ENCODE assay signal across 8 cellular contexts in the genomic region with DNA sequence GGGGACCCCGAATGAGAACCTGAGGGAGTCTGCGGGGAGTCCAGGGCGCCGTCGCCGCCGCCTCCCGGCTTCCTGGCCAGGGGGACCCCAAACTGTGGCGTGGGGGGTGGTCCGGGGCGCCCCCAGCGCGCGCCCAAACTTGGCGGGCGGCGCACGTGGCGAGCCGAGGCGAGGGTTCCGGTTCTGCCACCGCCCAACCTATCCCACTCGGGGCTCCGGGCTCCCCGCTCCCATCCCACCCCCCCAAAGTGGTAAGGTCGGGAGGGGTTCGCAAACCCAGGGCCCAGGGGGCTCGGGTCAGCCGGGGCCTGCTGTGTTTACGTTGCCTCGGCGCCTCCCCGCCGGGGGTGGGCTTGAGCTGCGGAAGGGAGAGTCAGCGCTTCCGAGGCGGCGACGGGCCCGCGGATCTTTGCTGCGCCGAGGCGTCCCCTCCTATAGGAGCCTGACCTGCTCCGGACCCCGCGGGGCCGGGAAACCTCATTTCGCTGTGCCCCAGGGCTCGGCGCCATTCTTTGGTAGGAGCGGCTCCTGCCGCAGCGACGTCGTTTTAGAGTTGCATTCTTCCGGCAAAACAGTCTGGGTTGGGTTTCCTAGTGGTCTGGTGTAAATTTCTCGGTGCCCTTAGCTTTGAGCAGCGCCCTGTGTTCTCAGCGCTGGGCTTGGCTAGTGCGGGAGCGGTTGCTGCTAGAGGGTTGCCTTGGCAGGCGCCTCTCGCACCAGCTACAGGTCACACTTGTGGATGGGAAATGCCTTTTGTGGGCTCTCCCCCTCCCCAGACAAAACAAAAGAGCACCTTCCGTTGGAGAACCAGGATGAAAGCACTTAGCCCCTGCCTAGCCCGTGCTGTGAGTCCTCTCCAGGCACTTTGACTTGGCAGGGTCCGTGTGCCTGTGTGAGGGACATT. TPM values are rescaled to one million over a fixed set of nuclear protein-coding genes. Genes with fewer than 3 reads are reported as not detected.
DNase-seq lines count a peak whose midpoint lies in the region; ATAC-seq and TF ChIP-seq lines count a peak whose summit lies in the region.

No MANE protein-coding gene starts in this region.

- DNase-seq in NOMO-1 (lab: John Stamatoyannopoulos, UW; ENCODE audit: unreplicated experiment in 2 of 2) (peak; percentile 27 to 30), fibroblast of the aortic adventitia (ENCODE audit: low read depth) (peak; percentile 66), osteoblast (ENCODE audit: insufficient read length, low spot score, missing footprints) (peak; percentile 93), aorta (peak; percentile 68 to 89), SIG-M5 treated with dmso at 0.1 percent for 504 hours (lab: John Stamatoyannopoulos, UW; ENCODE audit: unreplicated experiment) (no peak)
- peak; percentile 55 for DNase-seq in activated T-helper 2 cell treated with anti-CD3 and anti-CD28 coated beads, Interferon-gamma antibody, Interleukin-2, Interleukin-4, amounts not matched to agents 10 μg/mL and 5 μg/mL and 100 μg/mL, durations not matched to agents 14 hours and 24 hours and 36 hours (ENCODE audit: low spot score)

- peaks cover 31% of the 10 kb centered on the region for H3K4me1 Mint-ChIP-seq in activated T-helper 2 cell treated with anti-CD3 and anti-CD28 coated beads, Interferon-gamma antibody, Interleukin-2, Interleukin-4, amounts not matched to agents 10 μg/mL and 5 μg/mL and 100 μg/mL, durations not matched to agents 14 hours and 24 hours and 36 hours (ENCODE audit: low read depth)

- peak overlapping the region; percentile 97 for H3K4me2 ChIP-seq in osteoblast (ENCODE audit: insufficient read depth, low read length)

- peak; percentile 22 for TF ChIP-seq POLR2A in GM18505 (IDR thresholded peaks at IDR 0.05; ENCODE audit: borderline replicate concordance, extremely low read depth, insufficient read depth, insufficient read length)

- intact Hi-C loops in activated T-helper 2 cell treated with anti-CD3 and anti-CD28 coated beads, Interferon-gamma antibody, Interleukin-2, Interleukin-4, amounts not matched to agents 10 μg/mL and 5 μg/mL and 100 μg/mL, durations not matched to agents 14 hours and 24 hours and 36 hours (cut with micrococcal nuclease) = loop anchor here (10.0 kb wide), 2 partner anchors 134 to 164 kb away; partner anchors contain the start of genes ATP5F1D, FAM174C and MIDN
- intact Hi-C loops in aorta (cut with DNase I) = no loop called here

- no peaks in the 10 kb centered on the region for H3K9me3 Mint-ChIP-seq in activated T-helper 2 cell treated with anti-CD3 and anti-CD28 coated beads, Interferon-gamma antibody, Interleukin-2, Interleukin-4, amounts not matched to agents 10 μg/mL and 5 μg/mL and 100 μg/mL, durations not matched to agents 14 hours and 24 hours and 36 hours

- H2AFZ ChIP-seq in osteoblast (ENCODE audit: low read length) = no peak overlapping the region

- peak overlapping the region; percentile 93 for H3K27ac Mint-ChIP-seq in activated T-helper 2 cell treated with anti-CD3 and anti-CD28 coated beads, Interferon-gamma antibody, Interleukin-2, Interleukin-4, amounts not matched to agents 10 μg/mL and 5 μg/mL and 100 μg/mL, durations not matched to agents 14 hours and 24 hours and 36 hours

- peak overlapping the region; percentile 97 for H3K4me3 Mint-ChIP-seq in activated T-helper 2 cell treated with anti-CD3 and anti-CD28 coated beads, Interferon-gamma antibody, Interleukin-2, Interleukin-4, amounts not matched to agents 10 μg/mL and 5 μg/mL and 100 μg/mL, durations not matched to agents 14 hours and 24 hours and 36 hours (ENCODE audit: low read depth)

- H3K27me3 Mint-ChIP-seq in activated T-helper 2 cell treated with anti-CD3 and anti-CD28 coated beads, Interferon-gamma antibody, Interleukin-2, Interleukin-4, amounts not matched to agents 10 μg/mL and 5 μg/mL and 100 μg/mL, durations not matched to agents 14 hours and 24 hours and 36 hours (ENCODE audit: low read depth) = no peaks in the 10 kb centered on the region

- peaks cover 38% of the 10 kb centered on the region for H3K4me1 ChIP-seq in osteoblast (ENCODE audit: insufficient read depth, low read length)
- no peaks in the 10 kb centered on the region for H3K4me1 ChIP-seq in aorta (ENCODE audit: control insufficient read depth in 1 of 2, insufficient read depth in 2 of 2, low read length in 2 of 2)

- ATAC-seq in GM18505 (IDR thresholded peaks at IDR 0.05; ENCODE audit: unreplicated experiment) (no peak), aorta (ENCODE audit: low FRiP score) (peak; percentile 1), HG03432 (IDR thresholded peaks at IDR 0.05; ENCODE audit: unreplicated experiment) (no peak)

- no peak for TF ChIP-seq CTCF in fibroblast of the aortic adventitia (IDR thresholded peaks at IDR 0.05; ENCODE audit: insufficient read depth, low read length)
- no peak for TF ChIP-seq CTCF in osteoblast (IDR thresholded peaks at IDR 0.05; ENCODE audit: extremely low read depth, low read depth, low read length)

- H3K27ac ChIP-seq in osteoblast (ENCODE audit: low read depth, low read length) = peak overlapping the region; percentile 78
- peak overlapping the region; percentile 46 to 70 for H3K27ac ChIP-seq in aorta (ENCODE audit: low read depth in 1 of 2, low read length in 2 of 2)

- peaks cover 58% of the 10 kb centered on the region for H3K79me2 ChIP-seq in osteoblast (ENCODE audit: insufficient read depth, low read length)

- 0% methylated on average over 66 to 69 of the region's 69 CpGs for WGBS in aorta, 2 donors

- peak overlapping the region; percentile 79 for H3K4me3 ChIP-seq in fibroblast of the aortic adventitia (ENCODE audit: low read depth, low read length)
- H3K4me3 ChIP-seq in osteoblast (ENCODE audit: insufficient read depth, low read length) = peak overlapping the region; percentile 85
- H3K4me3 ChIP-seq in aorta (ENCODE audit: low read length in 2 of 2) = peak overlapping the region; percentile 95 to 97

- peaks cover 7% of the 10 kb centered on the region for H3K36me3 ChIP-seq in osteoblast (ENCODE audit: insufficient read depth, low read length)
- no peaks in the 10 kb centered on the region for H3K36me3 ChIP-seq in aorta (ENCODE audit: control insufficient read depth in 1 of 2, insufficient read depth in 2 of 2, low read length in 1 of 2)

- H3K9me3 ChIP-seq in osteoblast (ENCODE audit: low read depth, low read length) (no peaks in the 10 kb centered on the region), aorta (ENCODE audit: control insufficient read depth, low read length) (no peaks in the 10 kb centered on the region)

- peaks cover 51% of the 10 kb centered on the region for H4K20me1 ChIP-seq in osteoblast (ENCODE audit: insufficient read depth, low read length)

- peaks cover 44% of the 10 kb centered on the region for H3K36me3 Mint-ChIP-seq in activated T-helper 2 cell treated with anti-CD3 and anti-CD28 coated beads, Interferon-gamma antibody, Interleukin-2, Interleukin-4, amounts not matched to agents 10 μg/mL and 5 μg/mL and 100 μg/mL, durations not matched to agents 14 hours and 24 hours and 36 hours (ENCODE audit: low read depth)

- H3K27me3 ChIP-seq in osteoblast (ENCODE audit: insufficient read depth, low read length) = no peaks in the 10 kb centered on the region
- no peaks in the 10 kb centered on the region for H3K27me3 ChIP-seq in aorta (ENCODE audit: control insufficient read depth in 1 of 2, insufficient read depth in 2 of 2, low read length in 1 of 2)

RNA-seq across cellular contexts. Expression of gene DAZAP1, which starts 1.2 kb away (rescaled TPM):
- 282 and 290 TPM in 2 replicates for total RNA-seq in activated T-helper 2 cell treated with anti-CD3 and anti-CD28 coated beads, Interferon-gamma antibody, Interleukin-2, Interleukin-4, amounts not matched to agents 10 μg/mL and 5 μg/mL and 100 μg/mL, durations not matched to agents 14 hours and 24 hours and 36 hours
- total RNA-seq in fibroblast of the aortic adventitia (ENCODE audit: low replicate concordance) (17.3 and 43.8 TPM in 2 replicates), osteoblast (40.9 and 44.5 TPM in 2 replicates), aorta (10 to 100 TPM; 75.2 to 77.9 TPM)
- 10 to 100 TPM; 44.8 to 79.0 TPM for polyA plus RNA-seq in aorta

RNA-seq across cellular contexts. Expression of gene GAMT, which starts 7.2 kb away (rescaled TPM):
- 30.6 and 33.9 TPM in 2 replicates for total RNA-seq in activated T-helper 2 cell treated with anti-CD3 and anti-CD28 coated beads, Interferon-gamma antibody, Interleukin-2, Interleukin-4, amounts not matched to agents 10 μg/mL and 5 μg/mL and 100 μg/mL, durations not matched to agents 14 hours and 24 hours and 36 hours
- 8.8 and 40.6 TPM in 2 replicates for total RNA-seq in fibroblast of the aortic adventitia (ENCODE audit: low replicate concordance)
- 25.0 and 29.2 TPM in 2 replicates for total RNA-seq in osteoblast
- 10 to 100 TPM in 1 of 2 donors, 1 to 10 TPM in 1; 7.9 to 16.1 TPM for total RNA-seq in aorta
- 10 to 100 TPM; 21.2 to 40.2 TPM for polyA plus RNA-seq in aorta

RNA-seq across cellular contexts. Expression of gene NDUFS7, which starts 24.8 kb away (rescaled TPM):
- 88.7 and 104 TPM in 2 replicates for total RNA-seq in activated T-helper 2 cell treated with anti-CD3 and anti-CD28 coated beads, Interferon-gamma antibody, Interleukin-2, Interleukin-4, amounts not matched to agents 10 μg/mL and 5 μg/mL and 100 μg/mL, durations not matched to agents 14 hours and 24 hours and 36 hours
- 14.6 and 40.7 TPM in 2 replicates for total RNA-seq in fibroblast of the aortic adventitia (ENCODE audit: low replicate concordance)
- 40.4 and 46.0 TPM in 2 replicates for total RNA-seq in osteoblast
- 10 to 100 TPM; 47.7 to 47.8 TPM for total RNA-seq in aorta
- polyA plus RNA-seq in aorta = 100 to 1,000 TPM in 1 of 2 donors, 10 to 100 TPM in 1; 72.6 to 105 TPM

RNA-seq across cellular contexts. Expression of gene RPS15, which starts 29.6 kb away (rescaled TPM):
- total RNA-seq in activated T-helper 2 cell treated with anti-CD3 and anti-CD28 coated beads, Interferon-gamma antibody, Interleukin-2, Interleukin-4, amounts not matched to agents 10 μg/mL and 5 μg/mL and 100 μg/mL, durations not matched to agents 14 hours and 24 hours and 36 hours = 1,450 and 1,471 TPM in 2 replicates
- total RNA-seq in fibroblast of the aortic adventitia (ENCODE audit: low replicate concordance) (567 and 712 TPM in 2 replicates), osteoblast (304 and 318 TPM in 2 replicates), aorta (100 to 1,000 TPM; 707 to 750 TPM)
- polyA plus RNA-seq in aorta = 1,000 to 10,000 TPM; 2,784 to 2,878 TPM

RNA-seq across cellular contexts. Expression of gene APC2, which starts 41.4 kb away (rescaled TPM):
- total RNA-seq in activated T-helper 2 cell treated with anti-CD3 and anti-CD28 coated beads, Interferon-gamma antibody, Interleukin-2, Interleukin-4, amounts not matched to agents 10 μg/mL and 5 μg/mL and 100 μg/mL, durations not matched to agents 14 hours and 24 hours and 36 hours = 0.07 and 0.21 TPM in 2 replicates
- 0.27 and 0.57 TPM in 2 replicates for total RNA-seq in fibroblast of the aortic adventitia (ENCODE audit: low replicate concordance)
- 0.29 and 0.36 TPM in 2 replicates for total RNA-seq in osteoblast
- total RNA-seq in aorta = under 1 TPM; 0.26 to 0.42 TPM
- polyA plus RNA-seq in aorta = under 1 TPM in 1 of 2 donors, not detected in 1; 0.03 TPM
